Comparison of ENCODE assay signal across 15 cellular contexts in the genomic region with DNA sequence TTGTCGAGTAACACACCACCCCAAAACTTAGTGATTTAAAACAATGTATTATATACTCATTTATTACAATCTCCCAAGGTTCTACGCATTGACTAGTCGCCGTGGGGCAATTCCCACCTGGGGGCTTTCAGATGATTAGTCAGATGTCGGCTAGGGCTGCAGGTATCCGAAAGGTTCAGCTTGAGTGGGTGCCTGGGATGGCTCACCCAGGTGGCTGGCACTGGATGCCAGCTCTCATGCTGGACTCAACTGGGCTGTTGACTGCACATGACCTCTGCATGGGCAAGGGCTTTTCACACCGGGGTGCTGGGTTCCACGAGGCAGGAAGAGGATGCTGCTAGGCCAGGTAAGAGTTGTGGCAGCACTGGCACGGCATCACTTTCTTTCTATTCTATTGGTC. TPM values are rescaled to one million over a fixed set of nuclear protein-coding genes. Genes with fewer than 3 reads are reported as not detected.
DNase-seq lines count a peak whose midpoint lies in the region; ATAC-seq and TF ChIP-seq lines count a peak whose summit lies in the region.
"Had no signal": no experiment of that assay in that cellular context is flagged by ENCODE, and none has a peak within 500 bp of the region (broad histone marks: within the 10 kb centered on the region; RNA-seq: fewer than 3 reads in every experiment).

No MANE protein-coding gene starts in this region.

- POLR2A ChIA-PET in activated CD4-positive, alpha-beta memory T cell treated with anti-CD3 and anti-CD28 coated beads, Interleukin-2, amount 10 ng/mL, durations not matched to agents 7 days and 5 days (lab: Charles Lee) = interaction anchor here (0.8 to 7.0 kb wide), 14 partner anchors 14 to 147 kb away, joined by 3 to 117 read pairs (median 6); partner anchors contain the start of gene MICAL2
- POLR2A ChIA-PET in activated CD4-positive, alpha-beta memory T cell treated with anti-CD3 and anti-CD28 coated beads for 36 hours (lab: Charles Lee) = no interaction called here

- no peak for TF ChIP-seq POLR2A in thyroid gland (IDR thresholded peaks at IDR 0.05)
- no peak for TF ChIP-seq POLR2A in ovary (IDR thresholded peaks at IDR 0.05)

- peaks cover 75% of the 10 kb centered on the region for H3K4me1 Mint-ChIP-seq in activated CD4-positive, alpha-beta memory T cell treated with anti-CD3 and anti-CD28 coated beads, Interleukin-2, amount 10 ng/mL, durations not matched to agents 7 days and 5 days
- peaks cover 60% of the 10 kb centered on the region for H3K4me1 Mint-ChIP-seq in activated CD4-positive, alpha-beta memory T cell treated with anti-CD3 and anti-CD28 coated beads for 36 hours (ENCODE audit: low read depth)

- 81 to 87% methylated on average over 9 of the region's 9 CpGs for WGBS in thyroid gland, 2 donors
- WGBS in ovary, 3 donors = 92 to 96% (median 95%) methylated on average over 9 of the region's 9 CpGs

- no peak for TF ChIP-seq CTCF in thyroid gland (IDR thresholded peaks at IDR 0.05)
- no peak for TF ChIP-seq CTCF in ovary (IDR thresholded peaks at IDR 0.05)

- H3K27ac ChIP-seq in thyroid gland (peak overlapping the region in 2 of 3 donors; percentile 82 to 89), ovary (no peak overlapping the region)

- no peak for TF ChIP-seq EP300 in ovary (IDR thresholded peaks at IDR 0.05)

- peak; percentile 28 for DNase-seq in activated CD4-positive, alpha-beta memory T cell treated with anti-CD3 and anti-CD28 coated beads, Interleukin-2, amount 10 ng/mL, durations not matched to agents 7 days and 5 days
- no peak for DNase-seq in activated CD4-positive, alpha-beta memory T cell treated with anti-CD3 and anti-CD28 coated beads for 36 hours
- DNase-seq in adipocyte (ENCODE audit: low read depth) (no peak), islet precursor cell (peak; percentile 40), thyroid gland (peak in 1 of 2 donors; percentile 47), ovary (no peak), activated gamma-delta T cell treated with Interleukin-2 at 50 U/mL for 16 hours (no peak)
- DNase-seq: activated effector memory CD4-positive, alpha-beta T cell treated with anti-CD3 and anti-CD28 coated beads, Interleukin-2, amount 50 U/mL, for 16 hours; DMS 273 treated with DMSO at 0.1 percent for 48 hours; kidney glomerular epithelial cell; naive B cell; NCI-H2171; NK-92 treated with Interleukin-12 subunit alpha and Interleukin-12 subunit beta, amount 100 ng/mL, for 24 hours had no signal

- peak overlapping the region; percentile 93 for H3K27ac Mint-ChIP-seq in activated CD4-positive, alpha-beta memory T cell treated with anti-CD3 and anti-CD28 coated beads, Interleukin-2, amount 10 ng/mL, durations not matched to agents 7 days and 5 days
- H3K27ac Mint-ChIP-seq in activated CD4-positive, alpha-beta memory T cell treated with anti-CD3 and anti-CD28 coated beads for 36 hours = no peak overlapping the region

- intact Hi-C loops in activated CD4-positive, alpha-beta memory T cell treated with anti-CD3 and anti-CD28 coated beads for 36 hours (cut with micrococcal nuclease) = no loop called here
- intact Hi-C loops in thyroid gland (cut with DNase I) = no loop called here
- intact Hi-C loops in ovary (cut with DNase I) = no loop called here

- CTCF ChIA-PET in activated CD4-positive, alpha-beta memory T cell treated with anti-CD3 and anti-CD28 coated beads, Interleukin-2, amount 10 ng/mL, durations not matched to agents 7 days and 5 days (lab: Charles Lee) = interaction anchor here (0.6 to 5.9 kb wide), 18 partner anchors 11 to 193 kb away, joined by 4 to 73 read pairs (median 9); partner anchors contain the start of gene MICAL2
- CTCF ChIA-PET in activated CD4-positive, alpha-beta memory T cell treated with anti-CD3 and anti-CD28 coated beads for 36 hours (lab: Charles Lee) = interaction anchor here (1.1 to 3.9 kb wide), 7 partner anchors 15 to 201 kb away, joined by 3 to 29 read pairs (median 6); no protein-coding TSS in a partner anchor

- H3K4me1 ChIP-seq in adipocyte (ENCODE audit: control insufficient read depth, insufficient read depth, low read length) (peaks cover 38% of the 10 kb centered on the region), thyroid gland (peaks cover 55 to 61% of the 10 kb centered on the region in 2 donors), ovary (ENCODE audit: insufficient read depth) (peaks cover 5% of the 10 kb centered on the region)

- no peak overlapping the region for H3K4me3 Mint-ChIP-seq in activated CD4-positive, alpha-beta memory T cell treated with anti-CD3 and anti-CD28 coated beads, Interleukin-2, amount 10 ng/mL, durations not matched to agents 7 days and 5 days
- no peak overlapping the region for H3K4me3 Mint-ChIP-seq in activated CD4-positive, alpha-beta memory T cell treated with anti-CD3 and anti-CD28 coated beads for 36 hours
- H3K4me3 Mint-ChIP-seq: activated CD4-positive, alpha-beta T cell treated with anti-CD3 and anti-CD28 coated beads for 36 hours had no signal

- peaks cover 3% of the 10 kb centered on the region for H3K36me3 Mint-ChIP-seq in activated CD4-positive, alpha-beta memory T cell treated with anti-CD3 and anti-CD28 coated beads, Interleukin-2, amount 10 ng/mL, durations not matched to agents 7 days and 5 days (ENCODE audit: low read depth)
- H3K36me3 Mint-ChIP-seq in activated CD4-positive, alpha-beta memory T cell treated with anti-CD3 and anti-CD28 coated beads for 36 hours = no peaks in the 10 kb centered on the region
- H3K36me3 Mint-ChIP-seq: naive B cell had no signal

- H3K36me3 ChIP-seq in adipocyte (ENCODE audit: control insufficient read depth, insufficient read depth, low read length, severe bottlenecking) (no peaks in the 10 kb centered on the region), thyroid gland (no peaks in the 10 kb centered on the region), ovary (no peaks in the 10 kb centered on the region)

- peaks cover 1% of the 10 kb centered on the region for H3K27me3 Mint-ChIP-seq in activated CD4-positive, alpha-beta memory T cell treated with anti-CD3 and anti-CD28 coated beads, Interleukin-2, amount 10 ng/mL, durations not matched to agents 7 days and 5 days
- H3K27me3 Mint-ChIP-seq in activated CD4-positive, alpha-beta memory T cell treated with anti-CD3 and anti-CD28 coated beads for 36 hours = no peaks in the 10 kb centered on the region
- H3K27me3 Mint-ChIP-seq: activated CD4-positive, alpha-beta T cell treated with anti-CD3 and anti-CD28 coated beads for 36 hours had no signal

- H3K9ac ChIP-seq in adipocyte (ENCODE audit: low read length) = peak overlapping the region; percentile 84

- H3K27me3 ChIP-seq in adipocyte (replicated peaks; ENCODE audit: control insufficient read depth, insufficient read depth, low read length) = no peaks in the 10 kb centered on the region
- no peaks in the 10 kb centered on the region for H3K27me3 ChIP-seq in thyroid gland
- H3K27me3 ChIP-seq in ovary = no peaks in the 10 kb centered on the region

- no peak overlapping the region for H3K4me3 ChIP-seq in adipocyte (ENCODE audit: low read length)
- H3K4me3 ChIP-seq in thyroid gland (replicated peaks in 1 of 3) = no peak overlapping the region
- no peak overlapping the region for H3K4me3 ChIP-seq in ovary

- H3K9me3 ChIP-seq in adipocyte (ENCODE audit: control insufficient read depth, low read length) (no peaks in the 10 kb centered on the region), thyroid gland (no peaks in the 10 kb centered on the region), ovary (no peaks in the 10 kb centered on the region)

- ATAC-seq in GM19023 (IDR thresholded peaks at IDR 0.05; ENCODE audit: unreplicated experiment) = no peak

- H3K9me3 Mint-ChIP-seq in activated CD4-positive, alpha-beta memory T cell treated with anti-CD3 and anti-CD28 coated beads, Interleukin-2, amount 10 ng/mL, durations not matched to agents 7 days and 5 days = peaks cover 2% of the 10 kb centered on the region
- H3K9me3 Mint-ChIP-seq in activated CD4-positive, alpha-beta memory T cell treated with anti-CD3 and anti-CD28 coated beads for 36 hours = no peaks in the 10 kb centered on the region

RNA-seq across cellular contexts. Expression of gene MICAL2, which starts 21.9 kb away (rescaled TPM):
- 100 to 1,000 TPM; 135 to 143 TPM for total RNA-seq in activated CD4-positive, alpha-beta memory T cell treated with anti-CD3 and anti-CD28 coated beads, Interleukin-2, amount 10 ng/mL, durations not matched to agents 7 days and 5 days
- total RNA-seq in activated CD4-positive, alpha-beta memory T cell treated with anti-CD3 and anti-CD28 coated beads for 36 hours = 100 to 1,000 TPM; 213 to 220 TPM
- total RNA-seq in thyroid gland (10 to 100 TPM; 27.4 to 63.6 (median 51.9) TPM), ovary (10 to 100 TPM; 11.0 to 68.5 (median 32.5) TPM)
- polyA plus RNA-seq in ovary = 10 to 100 TPM; 10.7 to 73.6 TPM

Comparison
In these comparisons a context has a peak if more than half of its experiments do, and no peak if none do; other contexts are left out.
1. DNase-seq: peak in activated CD4-positive, alpha-beta memory T cell treated with anti-CD3 and anti-CD28 coated beads, Interleukin-2, amount 10 ng/mL, durations not matched to agents 7 days and 5 days (single experiment) and islet precursor cell (single experiment); none in activated CD4-positive, alpha-beta memory T cell treated with anti-CD3 and anti-CD28 coated beads for 36 hours (single experiment), adipocyte (single experiment), ovary (0 of 5) and activated gamma-delta T cell treated with Interleukin-2 at 50 U/mL for 16 hours (single experiment).
2. H3K27ac ChIP-seq: peak in thyroid gland (2 of 3); none in ovary (0 of 2).